Comparison of ENCODE assay signal across 1 cellular context in genomic region chr14:34023824-34024767, GRCh38.
TF ChIP-seq lines count a peak whose summit lies in the region.

No MANE protein-coding gene starts in this region.

TF ChIP-seq in HepG2, 621 proteins besides CTCF, POLR2A, EP300 and RAD21 (continued from another document and continues in another):
- TF ChIP-seq KAT7 (CRISPR knock-in tag; IDR thresholded peaks at IDR 0.05; ENCODE audit: borderline replicate concordance), result peak; percentile 73; the same call in 1 of the 2 replicates
- peak; percentile 68 for TF ChIP-seq ZNF12 (CRISPR knock-in tag; IDR thresholded peaks at IDR 0.05)
- peak; percentile 51 for TF ChIP-seq POLR2AphosphoS5 (IDR thresholded peaks at IDR 0.05; ENCODE audit: low read depth, low read length)
- peak; percentile 76; the same call in 1 of the 2 replicates for TF ChIP-seq MEIS1 (CRISPR knock-in tag; IDR thresholded peaks at IDR 0.05; ENCODE audit: borderline replicate concordance)
- TF ChIP-seq ATF4 (CRISPR knock-in tag; IDR thresholded peaks at IDR 0.05), result peak; percentile 24 to 96
- TF ChIP-seq ZNF589 (CRISPR knock-in tag; conservative IDR thresholded peaks at IDR 0.05), result no peak; the same call in 1 of the 2 replicates
- peak; percentile 83; the same call in 1 of the 2 replicates for TF ChIP-seq SSRP1 (CRISPR knock-in tag; IDR thresholded peaks at IDR 0.05)
- no peak for TF ChIP-seq RBM39 (IDR thresholded peaks at IDR 0.05; ENCODE audit: low read depth, low read length, poor library complexity, severe bottlenecking)
- TF ChIP-seq ZBTB1 (CRISPR knock-in tag; IDR thresholded peaks at IDR 0.05; ENCODE audit: borderline replicate concordance), result peak; percentile 91; the same call in 1 of the 2 replicates
- TF ChIP-seq ZKSCAN1 (IDR thresholded peaks at IDR 0.05; ENCODE audit: low read length), result peak; percentile 73
- no peak for TF ChIP-seq MED8 (CRISPR knock-in tag; IDR thresholded peaks at IDR 0.05; ENCODE audit: insufficient replicate concordance)
- TF ChIP-seq ZNF414 (CRISPR knock-in tag; IDR thresholded peaks at IDR 0.05), result no peak
- TF ChIP-seq ZNF124 (CRISPR knock-in tag; IDR thresholded peaks at IDR 0.05), result peak; percentile 85; the same call in 1 of the 2 replicates
- TF ChIP-seq ZNF451 (CRISPR knock-in tag; IDR thresholded peaks at IDR 0.05), result no peak
- peak; percentile 10 for TF ChIP-seq CCAR2 (optimal IDR thresholded peaks at IDR 0.05; ENCODE audit: low read depth, low read length)
- 0 out of 2 replicates have a peak, but pooled peaks have one; percentile 38 for TF ChIP-seq SMAD9 (CRISPR knock-in tag; IDR thresholded peaks at IDR 0.05)
- TF ChIP-seq ZNF432 (CRISPR knock-in tag; IDR thresholded peaks at IDR 0.05; ENCODE audit: borderline replicate concordance), result no peak
- TF ChIP-seq ZNF883 (CRISPR knock-in tag; IDR thresholded peaks at IDR 0.05; ENCODE audit: not compliant biosample characterization), result peak; percentile 85
- TF ChIP-seq ZSCAN21 (CRISPR knock-in tag; IDR thresholded peaks at IDR 0.05; ENCODE audit: borderline replicate concordance), result peak; percentile 23; the same call in 1 of the 2 replicates
- 0 out of 2 replicates have a peak, but pooled peaks have one; percentile 7 for TF ChIP-seq ZNF354B (CRISPR knock-in tag; IDR thresholded peaks at IDR 0.05)
- TF ChIP-seq MNT (IDR thresholded peaks at IDR 0.05), result peak; percentile 27; the same call in 1 of the 2 replicates
- no peak for TF ChIP-seq MAZ (IDR thresholded peaks at IDR 0.05; ENCODE audit: borderline replicate concordance, low read depth, low read length)
- TF ChIP-seq MAZ (CRISPR knock-in tag; IDR thresholded peaks at IDR 0.05; ENCODE audit: low read depth), result peak; percentile 85
- peak; percentile 80 for TF ChIP-seq ZNF281 (CRISPR knock-in tag; IDR thresholded peaks at IDR 0.05; ENCODE audit: borderline replicate concordance)
- TF ChIP-seq ZSCAN30 (CRISPR knock-in tag; IDR thresholded peaks at IDR 0.05), result no peak
- TF ChIP-seq DNMT3B (CRISPR knock-in tag; conservative IDR thresholded peaks at IDR 0.05), result no peak
- TF ChIP-seq CEBPB (IDR thresholded peaks at IDR 0.05; ENCODE audit: borderline replicate concordance, low read depth, low read length), result peak; percentile 97
- peak; percentile 91; the same call in 1 of the 2 replicates for TF ChIP-seq MBD4 (IDR thresholded peaks at IDR 0.05; ENCODE audit: borderline replicate concordance, low read length)
- peak; percentile 81; the same call in 1 of the 2 replicates for TF ChIP-seq HMG20B (CRISPR knock-in tag; conservative IDR thresholded peaks at IDR 0.05)
- TF ChIP-seq PLSCR1 (CRISPR knock-in tag; IDR thresholded peaks at IDR 0.05; ENCODE audit: borderline replicate concordance), result no peak
- TF ChIP-seq ZNF597 (CRISPR knock-in tag; IDR thresholded peaks at IDR 0.05), result no peak
- TF ChIP-seq ZNF7 (CRISPR knock-in tag; IDR thresholded peaks at IDR 0.05), result no peak; the same call in 1 of the 2 replicates
- TF ChIP-seq DMAP1 (CRISPR knock-in tag; IDR thresholded peaks at IDR 0.05), result peak; percentile 60; the same call in 1 of the 2 replicates
- TF ChIP-seq CCDC6 (CRISPR knock-in tag; IDR thresholded peaks at IDR 0.05), result peak; percentile 80; the same call in 1 of the 2 replicates
- no peak for TF ChIP-seq ZNF740 (CRISPR knock-in tag; IDR thresholded peaks at IDR 0.05)
- TF ChIP-seq ZNF264 (CRISPR knock-in tag; IDR thresholded peaks at IDR 0.05), result peak; percentile 97
- peak; percentile 98 for TF ChIP-seq FOXA3 (CRISPR knock-in tag; IDR thresholded peaks at IDR 0.05)
- TF ChIP-seq ZNF704 (CRISPR knock-in tag; IDR thresholded peaks at IDR 0.05; ENCODE audit: borderline replicate concordance), result no peak
- TF ChIP-seq SYNCRIP (IDR thresholded peaks at IDR 0.05; ENCODE audit: insufficient read depth, low read depth, low read length), result no peak
- no peak for TF ChIP-seq ATM (IDR thresholded peaks at IDR 0.05; ENCODE audit: borderline replicate concordance)
- no peak for TF ChIP-seq ZNF839 (CRISPR knock-in tag; IDR thresholded peaks at IDR 0.05; ENCODE audit: borderline replicate concordance)
- no peak for TF ChIP-seq ZNF468 (CRISPR knock-in tag; IDR thresholded peaks at IDR 0.05)
- peak; percentile 96 for TF ChIP-seq HMG20A (CRISPR knock-in tag; IDR thresholded peaks at IDR 0.05; ENCODE audit: borderline replicate concordance)
- TF ChIP-seq TRIM24 (CRISPR knock-in tag; IDR thresholded peaks at IDR 0.05), result 0 out of 2 replicates have a peak, but pooled peaks have one; percentile 41
- no peak for TF ChIP-seq ZSCAN22 (CRISPR knock-in tag; IDR thresholded peaks at IDR 0.05)
- TF ChIP-seq AFF4 (CRISPR knock-in tag; IDR thresholded peaks at IDR 0.05), result no peak
- TF ChIP-seq PCBP1 (IDR thresholded peaks at IDR 0.05; ENCODE audit: borderline replicate concordance, low read depth, low read length), result no peak
- no peak for TF ChIP-seq REL (CRISPR knock-in tag; conservative IDR thresholded peaks at IDR 0.05)
- no peak for TF ChIP-seq ZNF572 (CRISPR knock-in tag; IDR thresholded peaks at IDR 0.05)
- TF ChIP-seq GMEB2 (CRISPR knock-in tag; IDR thresholded peaks at IDR 0.05; ENCODE audit: low read depth), result peak; percentile 41; the same call in 1 of the 2 replicates
